ENCODE assay signal across 8 cellular contexts in the genomic region with DNA sequence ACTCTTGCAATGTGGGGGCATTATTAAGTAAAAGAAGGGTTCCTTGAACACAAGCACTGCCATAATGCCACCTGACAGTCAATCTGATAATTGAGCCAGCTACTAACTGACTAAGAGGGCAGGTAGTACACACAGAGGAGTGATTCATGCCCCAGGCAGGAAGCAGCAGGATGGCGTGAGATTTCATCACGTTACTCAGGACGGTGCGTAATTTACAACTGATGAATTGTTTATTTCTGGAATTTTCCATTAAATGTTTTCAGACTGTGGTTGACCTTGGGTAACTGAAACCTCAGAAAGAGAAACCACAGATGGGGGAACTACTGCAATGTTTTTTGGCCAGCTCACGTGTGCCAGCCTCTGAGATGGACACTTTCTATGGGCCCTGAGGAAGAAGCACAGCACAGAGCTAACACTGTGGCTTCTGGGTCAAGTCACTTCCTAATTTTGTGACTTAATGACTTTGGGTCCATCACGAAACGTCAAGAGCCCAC. TPM values are rescaled to one million over a fixed set of nuclear protein-coding genes. Genes with fewer than 3 reads are reported as not detected.
DNase-seq lines count a peak whose midpoint lies in the region; ATAC-seq and TF ChIP-seq lines count a peak whose summit lies in the region.

No MANE protein-coding gene starts in this region.

- H4K20me1 ChIP-seq in PC-3 (ENCODE audit: low read length): no peaks in the 10 kb centered on the region

- 0 out of 2 replicates have a peak overlapping the region, but pooled peaks have one; percentile 5 for H2AFZ ChIP-seq in PC-3 (ENCODE audit: low read length)

- peaks cover 8% of the 10 kb centered on the region for H3F3A ChIP-seq in PC-3 (ENCODE audit: low read length, unreplicated experiment)

- peak overlapping the region; percentile 78 for H3K4me2 ChIP-seq in PC-3 (ENCODE audit: low read length)

- WGBS in lower leg skin, 2 donors: 34 to 42% methylated on average over 7 of the region's 7 CpGs

- no peak for TF ChIP-seq POLR2A in lower leg skin (IDR thresholded peaks at IDR 0.05)

- no peaks in the 10 kb centered on the region for H3K9me3 ChIP-seq in PC-3 (ENCODE audit: low read length)
- no peaks in the 10 kb centered on the region for H3K9me3 ChIP-seq in A673 (ENCODE audit: low read depth, low read length, poor library complexity, severe bottlenecking)

- no peaks in the 10 kb centered on the region for H3K9me2 ChIP-seq in PC-3 (replicated peaks; ENCODE audit: low read length)

- POLR2A ChIA-PET in PC-3 (lab: Charles Lee; ENCODE audit: unreplicated experiment): interaction anchor here (0.6 to 1.2 kb wide), 2 partner anchors 8 to 15 kb away, joined by 3 read pairs; no protein-coding TSS in a partner anchor
- POLR2A ChIA-PET in A673 (lab: Charles Lee; ENCODE audit: low non-redundant PET): no interaction called here

- TF ChIP-seq CTCF in PC-3 (conservative IDR thresholded peaks at IDR 0.05; ENCODE audit: low read depth, low read length) (no peak), lower leg skin (IDR thresholded peaks at IDR 0.05) (no peak), A673 (conservative IDR thresholded peaks at IDR 0.05; ENCODE audit: low read depth, low read length) (no peak)

- ATAC-seq in GM18861 (IDR thresholded peaks at IDR 0.05; ENCODE audit: unreplicated experiment): peak; percentile 74
- ATAC-seq in HG02970 (IDR thresholded peaks at IDR 0.05; ENCODE audit: low FRiP score, unreplicated experiment): peak; percentile 72
- ATAC-seq in PC-3: peak; percentile 79

- peak overlapping the region; percentile 4; the same call in 1 of the 2 replicates for H3K4me3 ChIP-seq in PC-3 (ENCODE audit: low read length)
- H3K4me3 ChIP-seq in lower leg skin (ENCODE audit: low read depth, poor library complexity, severe bottlenecking): no peak overlapping the region
- H3K4me3 ChIP-seq in A673 (ENCODE audit: low read depth, low read length, poor library complexity, severe bottlenecking): no peak overlapping the region

- H3K36me3 ChIP-seq in PC-3 (ENCODE audit: low read depth, low read length): no peaks in the 10 kb centered on the region
- no peaks in the 10 kb centered on the region for H3K36me3 ChIP-seq in A673 (ENCODE audit: insufficient read depth, low read length, poor library complexity, severe bottlenecking)

- H3K27me3 ChIP-seq in PC-3 (ENCODE audit: low read length): no peaks in the 10 kb centered on the region
- H3K27me3 ChIP-seq in A673 (replicated peaks; ENCODE audit: insufficient read depth, low read depth, low read length, poor library complexity): no peaks in the 10 kb centered on the region

- peak overlapping the region; percentile 89 for H3K9ac ChIP-seq in PC-3 (ENCODE audit: low read length)

- peak; percentile 99 for DNase-seq in PC-3
- DNase-seq in activated effector memory CD4-positive, alpha-beta T cell treated with Interleukin-2 at 50 U/mL for 16 hours: peak; percentile 15
- DNase-seq in lower leg skin (ENCODE audit: low spot score in 2 of 2): peak; percentile 63 to 85
- peak; percentile 69 for DNase-seq in stromal cell of bone marrow (ENCODE audit: low read depth)
- no peak for DNase-seq in A673 (ENCODE audit: low spot score)
- no peak for DNase-seq in NCI-H187 treated with DMSO at 0.1 percent for 48 hours (lab: John Stamatoyannopoulos, UW)

- no peaks in the 10 kb centered on the region for H3K79me2 ChIP-seq in PC-3 (ENCODE audit: low read length)

- CTCF ChIA-PET in PC-3 (lab: Charles Lee) (interaction anchor here (0.7 kb wide), 1 partner anchor 33 kb away, joined by 3 read pairs; no protein-coding TSS in a partner anchor), A673 (lab: Charles Lee) (no interaction called here)

- intact Hi-C loops in PC-3 (cut with micrococcal nuclease) (loop anchor here (1.0 kb wide), 2 partner anchors 32 to 46 kb away; partner anchors contain the start of gene C17orf67), lower leg skin (cut with DNase I; ENCODE audit: low total_unique reads) (no loop called here), A673 (cut with micrococcal nuclease; ENCODE audit: unreplicated experiment) (no loop called here)

- H3K27ac ChIP-seq in PC-3 (ENCODE audit: low read length) (peak overlapping the region; percentile 98), A673 (ENCODE audit: low read depth, low read length, poor library complexity, severe bottlenecking) (no peak overlapping the region)

- H3K4me1 ChIP-seq in PC-3 (ENCODE audit: insufficient read depth, low read length) (peaks cover 45% of the 10 kb centered on the region), A673 (ENCODE audit: insufficient read depth, low read length, poor library complexity, severe bottlenecking) (no peaks in the 10 kb centered on the region)

- no TSS peak for BruUV-seq in PC-3 (replicated peaks; lab: Mats Ljungman, UMichigan)
- no TSS peak for BruUV-seq in A673 (replicated peaks; lab: Mats Ljungman, UMichigan)

RNA-seq across cellular contexts. Expression of gene C17orf67, which starts 46.7 kb away (rescaled TPM):
- 2.3 and 4.4 TPM in 2 replicates for total RNA-seq in PC-3 (2014; rRNA removed)
- total RNA-seq in lower leg skin: 1 to 10 TPM in 1 of 4 donors, under 1 TPM in 2, not detected in 1; 0.58 to 1.2 (median 0.88) TPM
- 2.7 TPM in 2 replicates for total RNA-seq in A673 (2021)

RNA-seq across cellular contexts. Expression of gene DGKE, which starts 46.9 kb away (rescaled TPM):
- total RNA-seq in PC-3 (2014; rRNA removed) (8.4 and 12.4 TPM in 2 replicates), lower leg skin (1 to 10 TPM; 2.5 to 5.7 (median 3.2) TPM), A673 (2021) (9.7 and 10.0 TPM in 2 replicates)

Comparison
In these comparisons a context has a peak if more than half of its experiments do, and no peak if none do; other contexts are left out.
1. DNase-seq: peak in PC-3 (single experiment), activated effector memory CD4-positive, alpha-beta T cell treated with Interleukin-2 at 50 U/mL for 16 hours (single experiment), lower leg skin (2 of 2) and stromal cell of bone marrow (single experiment); none in A673 (single experiment) and NCI-H187 treated with DMSO at 0.1 percent for 48 hours (single experiment).
2. Peak in every context shown above with its lines, with median percentiles within 50 percentile points of each other: ATAC-seq.